In the genomic region with DNA sequence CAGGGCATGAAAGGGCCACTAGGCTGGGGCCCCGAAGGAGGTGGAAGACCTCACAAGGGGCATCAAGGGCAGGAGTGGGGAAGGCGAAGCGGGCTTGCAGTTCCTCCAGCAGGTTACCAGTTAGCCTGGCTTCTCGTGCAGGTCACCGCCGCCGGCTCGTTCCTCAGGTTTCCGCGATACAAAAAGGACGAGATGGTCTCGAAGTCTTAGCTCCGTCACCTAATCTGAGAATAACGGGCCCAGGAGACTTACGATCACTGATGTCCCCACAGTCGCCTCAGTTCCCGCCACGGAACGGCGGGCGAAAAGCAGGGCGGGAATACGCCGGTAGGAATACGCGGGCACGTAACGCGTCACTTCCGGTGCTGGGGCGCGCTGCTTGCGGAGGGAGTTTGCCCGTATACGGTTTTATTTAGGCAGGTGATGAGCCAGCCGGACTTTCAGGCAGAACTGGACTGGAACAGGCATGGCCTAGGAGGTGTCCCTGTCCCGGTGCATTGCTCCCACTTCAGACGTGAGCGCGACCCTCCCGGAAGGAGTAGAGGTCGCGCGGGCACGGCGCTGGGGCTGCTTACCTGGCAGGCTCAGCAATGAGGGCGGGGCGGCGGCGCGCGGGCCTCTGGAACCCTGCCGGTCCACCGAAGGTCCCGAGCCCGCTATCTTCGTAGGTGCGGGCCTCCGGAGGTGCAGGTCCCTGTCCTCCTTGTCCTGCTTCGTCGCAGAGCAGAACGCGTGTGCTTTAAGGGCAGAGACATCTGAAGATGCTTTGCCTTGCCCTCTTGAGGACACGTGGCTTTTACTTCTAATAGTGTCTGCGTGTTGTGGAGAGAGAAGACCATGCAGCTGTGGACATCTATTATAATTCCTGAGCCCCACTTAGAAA, we compare ENCODE assay signal across 8 cellular contexts. TPM values are rescaled to one million over a fixed set of nuclear protein-coding genes. Genes with fewer than 3 reads are reported as not detected.
A peak's percentile ranks its signal among the peaks of the same experiment; 100 is the strongest.
DNase-seq lines count a peak whose midpoint lies in the region; ATAC-seq lines count a peak whose summit lies in the region.

A gene with protein sequence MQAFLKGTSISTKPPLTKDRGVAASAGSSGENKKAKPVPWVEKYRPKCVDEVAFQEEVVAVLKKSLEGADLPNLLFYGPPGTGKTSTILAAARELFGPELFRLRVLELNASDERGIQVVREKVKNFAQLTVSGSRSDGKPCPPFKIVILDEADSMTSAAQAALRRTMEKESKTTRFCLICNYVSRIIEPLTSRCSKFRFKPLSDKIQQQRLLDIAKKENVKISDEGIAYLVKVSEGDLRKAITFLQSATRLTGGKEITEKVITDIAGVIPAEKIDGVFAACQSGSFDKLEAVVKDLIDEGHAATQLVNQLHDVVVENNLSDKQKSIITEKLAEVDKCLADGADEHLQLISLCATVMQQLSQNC (minus strand): TSS at position 310 of the 883 bp plus-strand sequence. CDS start 1,769 bp downstream, outside the sequence.

- peak within 1 kb of the TSS; percentile 65 for H3K27ac ChIP-seq in angular gyrus (ENCODE audit: low read depth, low read length)
- peak within 1 kb of the TSS; percentile 55 for H3K27ac ChIP-seq in right cardiac atrium (ENCODE audit: low read length)
- peak within 1 kb of the TSS in 1 of 2 donors; percentile 55 for H3K27ac ChIP-seq in aorta (ENCODE audit: low read depth in 1 of 2, low read length in 2 of 2)

- ATAC-seq in GM18499 (IDR thresholded peaks at IDR 0.05; ENCODE audit: insufficient read depth, unreplicated experiment): peak; percentile 53
- peak; percentile 96 for ATAC-seq in HG02852 (IDR thresholded peaks at IDR 0.05; ENCODE audit: unreplicated experiment)
- peak; percentile 97 for ATAC-seq in right cardiac atrium
- peak; percentile 95 for ATAC-seq in aorta (ENCODE audit: low FRiP score)

- no peaks in the 10 kb centered on the region for H3K27me3 ChIP-seq in right cardiac atrium (ENCODE audit: control insufficient read depth, insufficient read depth)
- no peaks in the 10 kb centered on the region for H3K27me3 ChIP-seq in aorta (ENCODE audit: control insufficient read depth in 1 of 2, insufficient read depth in 2 of 2, low read length in 1 of 2)

- H3K4me3 ChIP-seq in right cardiac atrium (ENCODE audit: low read length) (peak within 1 kb of the TSS; percentile 57), aorta (ENCODE audit: low read length in 2 of 2) (peak within 1 kb of the TSS; percentile 80 to 84)

- H3K9me3 ChIP-seq in right cardiac atrium (ENCODE audit: control insufficient read depth, low read length) (no peaks in the 10 kb centered on the region), aorta (ENCODE audit: control insufficient read depth, low read length) (no peaks in the 10 kb centered on the region)

- intact Hi-C loops in right cardiac atrium (cut with DNase I): no loop called here
- intact Hi-C loops in aorta (cut with DNase I): no loop called here

- H3K4me1 ChIP-seq in right cardiac atrium (ENCODE audit: control insufficient read depth, insufficient read depth, low read length): no peaks in the 10 kb centered on the region
- no peaks in the 10 kb centered on the region for H3K4me1 ChIP-seq in aorta (ENCODE audit: control insufficient read depth in 1 of 2, insufficient read depth in 2 of 2, low read length in 2 of 2)

- H3K36me3 ChIP-seq in aorta (ENCODE audit: control insufficient read depth in 1 of 2, insufficient read depth in 2 of 2, low read length in 1 of 2): peaks cover 0 to 4% of the 10 kb centered on the region in 2 donors

- under 1% methylated on average over 65 of the region's 65 CpGs for WGBS in right cardiac atrium
- WGBS in aorta, 2 donors: 0% methylated on average over 65 of the region's 65 CpGs

- DNase-seq in NCI-H1694 (lab: John Stamatoyannopoulos, UW) (peak; percentile 77), T-helper 2 cell (peak; percentile 60 to 89 (median 77)), right cardiac atrium (peak; percentile 89 to 96 (median 94)), putamen (ENCODE audit: low spot score) (peak; percentile 83), aorta (peak; percentile 93 to 96)

RNA-seq across cellular contexts. Expression of the gene that starts here (rescaled TPM):
- total RNA-seq in right cardiac atrium: 10 to 100 TPM in 2 of 4 donors, 1 to 10 TPM in 2; 7.2 to 13.6 (median 10.4) TPM
- polyA plus RNA-seq in right cardiac atrium: 10.0 TPM
- total RNA-seq in aorta: 10 to 100 TPM in 1 of 2 donors, 1 to 10 TPM in 1; 9.0 to 10.4 TPM
- 1 to 10 TPM; 6.9 to 8.2 TPM for polyA plus RNA-seq in aorta
